In the genomic region with DNA sequence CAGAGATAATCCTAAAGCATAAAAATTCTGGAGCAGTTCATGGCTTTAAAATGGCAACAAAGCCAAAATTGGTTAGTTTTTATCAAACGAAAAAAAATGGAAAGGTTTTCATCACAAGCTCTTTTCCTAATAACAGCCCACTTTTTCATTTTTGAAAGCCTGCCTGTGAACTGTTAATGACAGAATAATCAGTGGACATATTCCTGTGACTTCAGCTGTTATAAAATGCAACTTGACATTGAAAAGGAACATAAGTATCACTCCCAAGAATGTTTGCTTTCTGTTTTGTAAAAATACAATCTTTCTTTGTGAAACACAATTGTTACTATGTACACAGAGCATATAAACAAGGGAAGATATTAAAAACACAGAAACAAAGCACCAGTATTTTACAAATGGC, we compare ENCODE assay signal across 18 cellular contexts. TPM values are rescaled to one million over a fixed set of nuclear protein-coding genes. Genes with fewer than 3 reads are reported as not detected.
"Had no signal": no experiment of that assay in that cellular context is flagged by ENCODE, and none has a peak within 500 bp of the region (broad histone marks: within the 10 kb centered on the region; RNA-seq: fewer than 3 reads in every experiment).

No MANE protein-coding gene starts in this region.

- H3K4me1 ChIP-seq: breast epithelium had no signal

- DNase-seq: activated CD4-positive, alpha-beta T cell treated with anti-CD3 and anti-CD28 coated beads for 1 hour; activated CD4-positive, alpha-beta T cell treated with anti-CD3 and anti-CD28 coated beads, Interleukin-2, amount 50 U/mL, for 48 hours; activated gamma-delta T cell; activated naive CD8-positive, alpha-beta T cell treated with anti-CD3 and anti-CD28 coated beads, Interleukin-2, amount 10 ng/mL, durations not matched to agents 7 days and 5 days; activated T-cell treated with anti-CD3 and anti-CD28 coated beads, Interleukin-2, amount 50 U/mL, for 48 hours; aorta; dermis blood vessel endothelial cell; erythroblast; hippocampal formation; left cardiac atrium; mammary epithelial cell; nephron progenitor cell; stimulated activated CD4-positive, alpha-beta T cell treated with anti-CD3 and anti-CD28 coated beads, Interleukin-4, amount 100 ng/mL, for 1 hour; stimulated activated naive CD8-positive, alpha-beta T cell treated with anti-CD3 and anti-CD28 coated beads, Interleukin-15, amount 100 ng/mL, for 72 hours had no signal

- H3K27me3 ChIP-seq: breast epithelium had no signal

- ATAC-seq: left cardiac atrium; stimulated activated naive CD8-positive, alpha-beta T cell treated with anti-CD3 and anti-CD28 coated beads, Interleukin-15, amount 100 ng/mL, for 72 hours had no signal

- H3K36me3 ChIP-seq: breast epithelium, thoracic aorta had no signal

- H3K27ac ChIP-seq: breast epithelium, thoracic aorta had no signal

- H3K4me3 ChIP-seq: breast epithelium, thoracic aorta had no signal

RNA-seq across cellular contexts. Expression of a gene that starts 26.6 kb away (rescaled TPM):
- total RNA-seq: glomerular endothelial cell, osteocyte had no signal
